Comparison of ENCODE assay signal across 12 cellular contexts in the genomic region with DNA sequence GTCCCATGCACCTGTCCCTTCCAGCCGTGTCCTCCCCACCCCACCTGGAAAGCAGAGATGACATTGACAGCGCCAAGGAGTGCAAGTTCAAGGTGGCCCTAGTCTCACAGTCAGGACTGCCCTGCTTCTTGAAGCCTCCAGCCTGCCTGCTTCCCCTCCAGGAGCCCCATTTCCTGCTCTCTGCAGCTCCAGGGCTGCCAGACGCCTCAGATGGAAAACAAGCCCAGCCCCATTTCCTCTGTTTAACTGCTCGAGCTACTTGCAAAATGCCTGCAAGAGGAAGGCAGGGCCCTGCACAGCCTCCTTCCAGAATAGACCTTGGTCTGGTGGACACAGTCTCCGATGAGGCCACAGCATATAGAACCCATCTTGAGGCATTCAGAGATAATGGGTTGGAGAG. TPM values are rescaled to one million over a fixed set of nuclear protein-coding genes. Genes with fewer than 3 reads are reported as not detected.
A peak's percentile ranks its signal among the peaks of the same experiment; 100 is the strongest.
DNase-seq lines count a peak whose midpoint lies in the region; FAIRE-seq and TF ChIP-seq lines count a peak whose summit lies in the region.
"Had no signal": no experiment of that assay in that cellular context is flagged by ENCODE, and none has a peak within 500 bp of the region (broad histone marks: within the 10 kb centered on the region; RNA-seq: fewer than 3 reads in every experiment).

No MANE protein-coding gene starts in this region.

- H3K27me3 ChIP-seq in mesenchymal stem cell (ENCODE audit: control insufficient read depth in 1 of 2, insufficient read depth in 1 of 2, low read length in 2 of 2), result peaks cover 0 to 42% of the 10 kb centered on the region in 2 experiments

- H4K8ac ChIP-seq in mesenchymal stem cell (ENCODE audit: low read length), result peak overlapping the region; percentile 78

- H3K23ac ChIP-seq in mesenchymal stem cell (ENCODE audit: low read length in 2 of 2), result no peak overlapping the region

- no peaks in the 10 kb centered on the region for H3K9me3 ChIP-seq in mesenchymal stem cell (ENCODE audit: control insufficient read depth, low read length)

- H2BK120ac ChIP-seq in mesenchymal stem cell (ENCODE audit: low read depth, low read length), result peak overlapping the region; percentile 71

- H2BK5ac ChIP-seq in mesenchymal stem cell (ENCODE audit: low read depth, low read length, poor library complexity, severe bottlenecking), result no peak overlapping the region

- peaks cover 92% of the 10 kb centered on the region for H3K4me1 Mint-ChIP-seq in brain

- no peak overlapping the region for H2AK5ac ChIP-seq in mesenchymal stem cell (ENCODE audit: low read length, severe bottlenecking)

- H4K91ac ChIP-seq in mesenchymal stem cell (ENCODE audit: low read length), result peak overlapping the region; percentile 65

- peak overlapping the region; percentile 69 to 81 for H2BK12ac ChIP-seq in mesenchymal stem cell (ENCODE audit: low read length in 2 of 2)

- H2BK15ac ChIP-seq in mesenchymal stem cell (ENCODE audit: low read depth, poor library complexity, severe bottlenecking), result peak overlapping the region; percentile 71

- peaks cover 0 to 5% (median 0%) of the 10 kb centered on the region in 5 experiments for H3K9me3 Mint-ChIP-seq in brain
- H3K9me3 Mint-ChIP-seq: T-helper 1 cell treated with Interleukin-12 subunit alpha and Interleukin-12 subunit beta and Interleukin-4 antibody, amounts not matched to agents 30 μg/mL and 1 μg/mL, for 36 hours had no signal

- WGBS in mesenchymal stem cell, result 25% methylated on average over 5 of the region's 5 CpGs

- no peak overlapping the region for H3K27ac ChIP-seq in mesenchymal stem cell (ENCODE audit: low read length, poor library complexity, severe bottlenecking)

- H3K4me1 ChIP-seq in mesenchymal stem cell (ENCODE audit: control insufficient read depth, insufficient read depth, low read depth, low read length), result peaks cover 25% of the 10 kb centered on the region

- peak overlapping the region; percentile 42 to 70 for H3K18ac ChIP-seq in mesenchymal stem cell (ENCODE audit: low read depth in 1 of 2, low read length in 2 of 2)

- no peaks in the 10 kb centered on the region for H3K79me1 ChIP-seq in mesenchymal stem cell (replicated peaks; ENCODE audit: low read length, poor library complexity, severe bottlenecking)

- H3K36me3 ChIP-seq in mesenchymal stem cell (ENCODE audit: control insufficient read depth in 1 of 2, insufficient read depth in 2 of 2, low read depth in 1 of 2, low read length in 2 of 2), result no peaks in the 10 kb centered on the region

- no peak for FAIRE-seq in HTR-8/SVneo (lab: Jason Lieb, UNC)
- FAIRE-seq: A204.1, keratinocyte had no signal

- H2AFZ ChIP-seq in mesenchymal stem cell (ENCODE audit: low read depth, low read length), result no peak overlapping the region

- TF ChIP-seq CTCF in brain (conservative IDR thresholded peaks at IDR 0.05), result no peak

- no peak overlapping the region for H3K4me3 ChIP-seq in mesenchymal stem cell (ENCODE audit: insufficient read depth in 1 of 2, low read depth in 1 of 2, low read length in 2 of 2)

- H3K36me3 Mint-ChIP-seq in brain, result no peaks in the 10 kb centered on the region

- DNase-seq in NCI-H1417 (lab: John Stamatoyannopoulos, UW) (peak in 2 of 3 experiments; percentile 19 to 26), NCI-H1417 treated with DMSO at 0.1 percent for 48 hours (lab: John Stamatoyannopoulos, UW) (no peak), Kasumi-1 (lab: John Stamatoyannopoulos, UW) (peak; percentile 95), mesenchymal stem cell (peak; percentile 42), occipital lobe (lab: John Stamatoyannopoulos, UW) (no peak), HTR-8/SVneo (ENCODE audit: insufficient read length, low spot score) (no peak)
- no peak for DNase-seq in stimulated activated CD4-positive, alpha-beta T cell treated with anti-CD3 and anti-CD28 coated beads, Interleukin-4, amount 100 ng/mL, for 24 hours
- DNase-seq: NCI-H345 had no signal

- H3K27ac Mint-ChIP-seq in brain, result peak overlapping the region in 3 of 5 experiments; percentile 14 to 70 (median 67)

- peak overlapping the region in 1 of 2 experiments; percentile 90 for H3K14ac ChIP-seq in mesenchymal stem cell (ENCODE audit: low read length in 2 of 2)

- H3K4me2 ChIP-seq in mesenchymal stem cell (ENCODE audit: low read length, poor library complexity, severe bottlenecking), result no peak overlapping the region

- H3K9ac ChIP-seq in mesenchymal stem cell (ENCODE audit: low read length), result no peak overlapping the region

- H3K4ac ChIP-seq in mesenchymal stem cell (ENCODE audit: low read depth in 1 of 2, low read length in 2 of 2), result peak overlapping the region; percentile 5 to 33

- peaks cover 13% of the 10 kb centered on the region for H3K27me3 Mint-ChIP-seq in brain

- no peak overlapping the region for H3K4me3 Mint-ChIP-seq in brain
- H3K4me3 Mint-ChIP-seq: T-helper 1 cell treated with Interleukin-12 subunit alpha and Interleukin-12 subunit beta and Interleukin-4 antibody, amounts not matched to agents 30 μg/mL and 1 μg/mL, for 36 hours had no signal

RNA-seq across cellular contexts. Expression of a gene that starts 5.0 kb away (rescaled TPM):
- polyA plus RNA-seq in brain (ENCODE audit: insufficient read depth, low read depth, low replicate concordance), result 98.9 TPM
- 40.1 TPM for polyA plus RNA-seq in mesenchymal stem cell (2013, experiment 1 of 2)
- 38.8 TPM for polyA plus RNA-seq in mesenchymal stem cell (2013, experiment 2 of 2)
- 33.5 TPM for total RNA-seq in occipital lobe

RNA-seq across cellular contexts. Expression of a gene that starts 39.2 kb away (rescaled TPM):
- 391 TPM for polyA plus RNA-seq in brain (ENCODE audit: insufficient read depth, low read depth, low replicate concordance)
- polyA plus RNA-seq in mesenchymal stem cell (2013, experiment 1 of 2), result 777 TPM
- 775 TPM for polyA plus RNA-seq in mesenchymal stem cell (2013, experiment 2 of 2)
- 15.1 TPM for total RNA-seq in occipital lobe

RNA-seq across cellular contexts. Expression of a gene that starts 49.3 kb away (rescaled TPM):
- 17.8 TPM for polyA plus RNA-seq in brain (ENCODE audit: insufficient read depth, low read depth, low replicate concordance)
- polyA plus RNA-seq in mesenchymal stem cell (2013, experiment 1 of 2), result 0.08 TPM
- 0.07 TPM for polyA plus RNA-seq in mesenchymal stem cell (2013, experiment 2 of 2)
- total RNA-seq in occipital lobe, result 0.78 TPM
- polyA plus RNA-seq: keratinocyte had no signal

Comparison
In these comparisons a context has a peak if more than half of its experiments do, and no peak if none do; other contexts are left out.
1. DNase-seq: peak in NCI-H1417 (2 of 3), Kasumi-1 (2 of 2) and mesenchymal stem cell (single experiment); none in NCI-H1417 treated with DMSO at 0.1 percent for 48 hours (single experiment), occipital lobe (single experiment), HTR-8/SVneo (single experiment) and stimulated activated CD4-positive, alpha-beta T cell treated with anti-CD3 and anti-CD28 coated beads, Interleukin-4, amount 100 ng/mL, for 24 hours (single experiment).